Comparison of ENCODE assay signal across 15 cellular contexts in genomic region chr3:127073931-127074820, GRCh38.
DNase-seq lines count a peak whose midpoint lies in the region; ATAC-seq and TF ChIP-seq lines count a peak whose summit lies in the region.
"Had no signal": no experiment of that assay in that cellular context is flagged by ENCODE, and none has a peak within 500 bp of the region (broad histone marks: within the 10 kb centered on the region; RNA-seq: fewer than 3 reads in every experiment).

No MANE protein-coding gene starts in this region.

- H3K9me3 ChIP-seq in suprapubic skin = no peaks in the 10 kb centered on the region
- H3K9me3 ChIP-seq: A549, esophagus muscularis mucosa, left ventricle myocardium inferior had no signal

- H3K27me3 ChIP-seq in suprapubic skin = no peaks in the 10 kb centered on the region

- TF ChIP-seq EP300 in suprapubic skin (IDR thresholded peaks at IDR 0.05) = no peak

- peak overlapping the region; percentile 88 for H3K27ac ChIP-seq in RWPE1
- H3K27ac ChIP-seq in suprapubic skin = peak overlapping the region; percentile 58
- peak overlapping the region in 1 of 2 donors; percentile 41 for H3K27ac ChIP-seq in coronary artery
- H3K27ac ChIP-seq: A549, esophagus muscularis mucosa, left ventricle myocardium inferior had no signal

- no peak overlapping the region for H3K4me3 ChIP-seq in fibroblast of pulmonary artery (replicated peaks; ENCODE audit: low read depth, low read length)
- no peak overlapping the region for H3K4me3 ChIP-seq in suprapubic skin
- no peak overlapping the region for H3K4me3 ChIP-seq in coronary artery
- H3K4me3 ChIP-seq: A549, esophagus muscularis mucosa, left ventricle myocardium inferior had no signal

- POLR2A ChIA-PET in RWPE1 (lab: Yijun Ruan, JAX; ENCODE audit: low non-redundant PET) = interaction anchor here (0.6 kb wide), 1 partner anchor 58 kb away, joined by 3 read pairs; no protein-coding TSS in a partner anchor

- ATAC-seq in HG03045 (IDR thresholded peaks at IDR 0.05; ENCODE audit: unreplicated experiment) = no peak

- TF ChIP-seq CTCF in RWPE1 (conservative IDR thresholded peaks at IDR 0.05; ENCODE audit: low read depth) (no peak), fibroblast of pulmonary artery (IDR thresholded peaks at IDR 0.05; ENCODE audit: low read length, missing control alignments) (no peak), suprapubic skin (IDR thresholded peaks at IDR 0.05) (no peak), coronary artery (IDR thresholded peaks at IDR 0.05) (no peak)

- no peaks in the 10 kb centered on the region for H3K36me3 ChIP-seq in suprapubic skin
- H3K36me3 ChIP-seq: esophagus muscularis mucosa, left ventricle myocardium inferior had no signal

- peaks cover 55% of the 10 kb centered on the region for H3K4me1 ChIP-seq in suprapubic skin
- H3K4me1 ChIP-seq: A549, left ventricle myocardium inferior had no signal

- peak; percentile 54 for DNase-seq in SIG-M5 treated with dmso at 0.1 percent for 504 hours (lab: John Stamatoyannopoulos, UW; ENCODE audit: unreplicated experiment)
- DNase-seq in SIG-M5 (lab: John Stamatoyannopoulos, UW) = no peak
- DNase-seq in RWPE1 (ENCODE audit: low spot score) = peak; percentile 26
- peak; percentile 39 for DNase-seq in fibroblast of pulmonary artery (ENCODE audit: low read depth)
- DNase-seq in suprapubic skin (ENCODE audit: low spot score in 2 of 2) = peak; percentile 55 to 77
- no peak for DNase-seq in coronary artery (ENCODE audit: low spot score)
- no peak for DNase-seq in KG1 (lab: John Stamatoyannopoulos, UW)
- DNase-seq: activated T-cell treated with anti-CD3 and anti-CD28 coated beads for 4 hours; left ventricle myocardium inferior; occipital lobe; stimulated activated CD4-positive, alpha-beta T cell treated with anti-CD3 and anti-CD28 coated beads, Interleukin-2, amount 100 ng/mL, for 48 hours; stimulated activated naive CD8-positive, alpha-beta T cell treated with anti-CD3 and anti-CD28 coated beads, Interleukin-15, Interleukin-2, amounts not matched to agents 100 U/mL and 50 U/mL, for 24 hours had no signal

- 48% methylated on average over 7 of the region's 7 CpGs for WGBS in suprapubic skin

- TF ChIP-seq POLR2A in suprapubic skin (IDR thresholded peaks at IDR 0.05) = no peak

- CTCF ChIA-PET in RWPE1 (lab: Yijun Ruan, JAX) = interaction anchor here (0.8 kb wide), 2 partner anchors 48 to 92 kb away, joined by 3 to 4 read pairs; no protein-coding TSS in a partner anchor

Comparison
In these comparisons a context has a peak if more than half of its experiments do, and no peak if none do; other contexts are left out.
1. DNase-seq: peak in SIG-M5 treated with dmso at 0.1 percent for 504 hours (single experiment), RWPE1 (single experiment), fibroblast of pulmonary artery (single experiment) and suprapubic skin (2 of 2); none in SIG-M5 (single experiment), coronary artery (single experiment) and KG1 (single experiment).